ENCODE assay signal across 31 cellular contexts in genomic region chr1:187733234-187733633, GRCh38.
"Had no signal": no experiment of that assay in that cellular context is flagged by ENCODE, and none has a peak within 500 bp of the region (broad histone marks: within the 10 kb centered on the region; RNA-seq: fewer than 3 reads in every experiment).

No MANE protein-coding gene starts in this region.

- H3K27ac ChIP-seq: ascending aorta, breast epithelium, cardiac muscle cell, coronary artery, dorsolateral prefrontal cortex, heart right ventricle, VCaP had no signal

- H3K9me3 ChIP-seq: ascending aorta, heart right ventricle had no signal

- H3K4me3 ChIP-seq: ascending aorta, breast epithelium, cardiac muscle cell, coronary artery, dorsolateral prefrontal cortex, heart right ventricle had no signal

- H3K36me3 ChIP-seq: ascending aorta, breast epithelium, cardiac muscle cell, heart right ventricle had no signal

- ATAC-seq: activated naive CD4-positive, alpha-beta T cell treated with anti-CD3 and anti-CD28 coated beads, Interleukin-2, amount 50 U/mL, for 72 hours; activated T-cell treated with anti-CD3 and anti-CD28 coated beads, Interleukin-2, amount 50 U/mL, for 72 hours; esophagus mucosa; heart right ventricle; T-helper 17 cell; WTC11 had no signal

- DNase-seq: activated CD4-positive, alpha-beta memory T cell treated with anti-CD3 and anti-CD28 coated beads, Interleukin-2, amount 10 ng/mL, durations not matched to agents 7 days and 5 days; activated CD4-positive, alpha-beta T cell treated with anti-CD3 and anti-CD28 coated beads for 1 hour; activated CD4-positive, alpha-beta T cell treated with anti-CD3 and anti-CD28 coated beads for 4 hours; activated CD4-positive, alpha-beta T cell treated with anti-CD3 and anti-CD28 coated beads, Interleukin-2, amount 10 ng/mL, durations not matched to agents 7 days and 5 days; activated CD4-positive, alpha-beta T cell treated with anti-CD3 and anti-CD28 coated beads, Interleukin-2, amount 50 U/mL, for 4 hours; activated CD8-positive, alpha-beta memory T cell treated with anti-CD3 and anti-CD28 coated beads, Interleukin-2, amount 50 U/mL, for 48 hours; activated gamma-delta T cell; activated naive CD4-positive, alpha-beta T cell; activated naive CD4-positive, alpha-beta T cell treated with anti-CD3 and anti-CD28 coated beads, Interleukin-2, amount 10 ng/mL, durations not matched to agents 7 days and 5 days; activated naive CD8-positive, alpha-beta T cell treated with anti-CD3 and anti-CD28 coated beads, Interleukin-2, amount 10 ng/mL, durations not matched to agents 7 days and 5 days; activated T-cell treated with anti-CD3 and anti-CD28 coated beads for 4 hours; activated T-cell treated with anti-CD3 and anti-CD28 coated beads, Interleukin-2, amount 50 U/mL, for 24 hours; activated T-cell treated with anti-CD3 and anti-CD28 coated beads, Interleukin-2, amount 50 U/mL, for 72 hours; central memory CD4-positive, alpha-beta T cell; cerebellar nuclear complex; dorsolateral prefrontal cortex; effector memory CD4-positive, alpha-beta T cell; endodermal cell; foreskin fibroblast; heart right ventricle; T-helper 1 cell; T-helper 17 cell had no signal

- H3K27me3 ChIP-seq: ascending aorta, breast epithelium, cardiac muscle cell, dorsolateral prefrontal cortex, heart right ventricle had no signal

- H3K4me1 ChIP-seq: ascending aorta, breast epithelium, heart right ventricle had no signal

- FAIRE-seq: frontal cortex had no signal
